Comparison of ENCODE assay signal across 1 cellular context in the genomic region with DNA sequence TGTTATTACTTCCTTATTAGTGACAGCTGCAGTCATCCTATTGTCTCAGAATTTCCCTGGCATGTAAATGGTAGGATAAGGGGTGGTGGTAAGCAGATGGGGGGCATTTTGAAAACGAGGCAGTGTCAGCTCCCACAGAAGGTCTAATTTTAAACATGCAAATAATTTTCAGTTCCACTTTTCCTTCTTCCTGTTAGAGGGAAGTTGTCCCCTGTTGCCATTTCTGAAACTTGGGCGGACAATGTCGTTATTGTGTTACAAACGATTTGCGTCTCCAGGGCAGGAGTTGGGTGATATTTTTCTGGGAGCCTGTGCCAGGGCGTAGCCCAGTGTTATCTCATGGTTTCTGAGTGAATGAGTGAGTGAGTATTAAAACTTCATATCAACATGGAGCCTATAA.
TF ChIP-seq lines count a peak whose summit lies in the region.

No MANE protein-coding gene starts in this region.

TF ChIP-seq in K562, 482 proteins besides CTCF, POLR2A, EP300 and RAD21 (continued from another document):
- TF ChIP-seq, protein P1, sequence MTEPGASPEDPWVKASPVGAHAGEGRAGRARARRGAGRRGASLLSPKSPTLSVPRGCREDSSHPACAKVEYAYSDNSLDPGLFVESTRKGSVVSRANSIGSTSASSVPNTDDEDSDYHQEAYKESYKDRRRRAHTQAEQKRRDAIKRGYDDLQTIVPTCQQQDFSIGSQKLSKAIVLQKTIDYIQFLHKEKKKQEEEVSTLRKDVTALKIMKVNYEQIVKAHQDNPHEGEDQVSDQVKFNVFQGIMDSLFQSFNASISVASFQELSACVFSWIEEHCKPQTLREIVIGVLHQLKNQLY (CRISPR knock-in tag; conservative IDR thresholded peaks at IDR 0.05): no peak
- TF ChIP-seq MIER1 (IDR thresholded peaks at IDR 0.05; ENCODE audit: low read depth): no peak
